In genomic region chr11:70522261-70522612, GRCh38 we compare ENCODE assay signal across 17 cellular contexts.
DNase-seq lines count a peak whose midpoint lies in the region; ATAC-seq, FAIRE-seq and TF ChIP-seq lines count a peak whose summit lies in the region.
"Had no signal": no experiment of that assay in that cellular context is flagged by ENCODE, and none has a peak within 500 bp of the region (broad histone marks: within the 10 kb centered on the region; RNA-seq: fewer than 3 reads in every experiment).

No MANE protein-coding gene starts in this region.

- H3K4me3 Mint-ChIP-seq in progenitor cell of endocrine pancreas (ENCODE audit: low read depth): no peak overlapping the region
- H3K4me3 Mint-ChIP-seq: B cell; CD4-positive, alpha-beta T cell; IgD-negative memory B cell had no signal

- no peak for TF ChIP-seq POLR2A in GM12891 (IDR thresholded peaks at IDR 0.05; ENCODE audit: low read depth, low read length)

- H3K4me1 Mint-ChIP-seq in progenitor cell of endocrine pancreas (ENCODE audit: low read depth): peaks cover 14% of the 10 kb centered on the region
- H3K4me1 Mint-ChIP-seq: B cell had no signal

- H3K27ac ChIP-seq in BLaER1 treated with 17β-estradiol and CSF1 and Interleukin-3, amounts not matched to agents 10 nM and 100 nM: no peak overlapping the region
- H3K27ac ChIP-seq in angular gyrus (ENCODE audit: low read depth, low read length) (peak overlapping the region; percentile 53), neural cell (ENCODE audit: low read length) (no peak overlapping the region)
- H3K27ac ChIP-seq: A549 had no signal

- no peak for ATAC-seq in GM19455 (IDR thresholded peaks at IDR 0.05; ENCODE audit: unreplicated experiment)
- ATAC-seq: A549 had no signal

- TF ChIP-seq EP300 in neural cell (conservative IDR thresholded peaks at IDR 0.05; ENCODE audit: poor library complexity, severe bottlenecking): no peak

- FAIRE-seq in GM12891 (lab: Jason Lieb, UNC): no peak
- FAIRE-seq: A549, GM18507 had no signal

- H3K27me3 ChIP-seq in BLaER1 treated with 17β-estradiol and CSF1 and Interleukin-3, amounts not matched to agents 10 nM and 100 nM: no peaks in the 10 kb centered on the region
- no peaks in the 10 kb centered on the region for H3K27me3 ChIP-seq in neural cell (ENCODE audit: insufficient read depth, low read depth, low read length)

- H3K79me2 ChIP-seq in neural cell (replicated peaks; ENCODE audit: insufficient read depth, low read length): peaks cover 4% of the 10 kb centered on the region

- H3K4me3 ChIP-seq in BLaER1 treated with 17β-estradiol and CSF1 and Interleukin-3, amounts not matched to agents 10 nM and 100 nM: no peak overlapping the region
- peak overlapping the region; percentile 26 for H3K4me3 ChIP-seq in neural cell (ENCODE audit: low read length)
- H3K4me3 ChIP-seq: A549 had no signal

- H3K9me3 ChIP-seq in BLaER1 treated with 17β-estradiol and CSF1 and Interleukin-3, amounts not matched to agents 10 nM and 100 nM (replicated peaks in 1 of 11): peaks cover 0 to 5% (median 0%) of the 10 kb centered on the region in 11 experiments; a peak in 1 of 22 replicates
- H3K9me3 ChIP-seq in neural cell (ENCODE audit: low read length): no peaks in the 10 kb centered on the region
- H3K9me3 ChIP-seq: A549, SK-N-SH had no signal

- TF ChIP-seq RAD21 in neural cell (conservative IDR thresholded peaks at IDR 0.05): no peak

- no peaks in the 10 kb centered on the region for H3K27me3 Mint-ChIP-seq in progenitor cell of endocrine pancreas

- DNase-seq in progenitor cell of endocrine pancreas (ENCODE audit: low spot score, unreplicated experiment) (no peak), HuH-7 (ENCODE audit: low spot score) (no peak), GF-D8 (lab: John Stamatoyannopoulos, UW) (no peak), GM12891 (ENCODE audit: insufficient read length, low spot score) (no peak)
- DNase-seq: CD4-positive, alpha-beta T cell; Kasumi-1; NK-92 treated with Interleukin-12 subunit alpha and Interleukin-12 subunit beta, amount 100 ng/mL, for 24 hours; SIG-M5 had no signal

- H3K4me2 ChIP-seq in BLaER1 treated with 17β-estradiol and CSF1 and Interleukin-3, amounts not matched to agents 10 nM and 100 nM: peak overlapping the region in 8 of 11 experiments; percentile 30 to 59 (median 44); a peak in 13 of 22 replicates
- H3K4me2 ChIP-seq in neural cell (ENCODE audit: low read length): no peak overlapping the region
- H3K4me2 ChIP-seq: A549, SK-N-SH had no signal

- H3K36me3 Mint-ChIP-seq in progenitor cell of endocrine pancreas (ENCODE audit: insufficient read depth): no peaks in the 10 kb centered on the region
- H3K36me3 Mint-ChIP-seq: IgD-negative memory B cell had no signal

- no peaks in the 10 kb centered on the region for H3F3A ChIP-seq in neural cell (ENCODE audit: insufficient read depth, low read length, poor library complexity, severe bottlenecking)

- no peak overlapping the region for H3K9ac ChIP-seq in BLaER1 treated with 17β-estradiol and CSF1 and Interleukin-3, amounts not matched to agents 10 nM and 100 nM
- H3K9ac ChIP-seq in neural cell (ENCODE audit: low read length): no peak overlapping the region
- H3K9ac ChIP-seq: SK-N-SH had no signal

- peak overlapping the region; percentile 84 for H3K27ac Mint-ChIP-seq in progenitor cell of endocrine pancreas
- H3K27ac Mint-ChIP-seq: B cell; CD4-positive, alpha-beta T cell; IgD-negative memory B cell had no signal

- H3K9me3 Mint-ChIP-seq in progenitor cell of endocrine pancreas (ENCODE audit: low read depth): no peaks in the 10 kb centered on the region
- H3K9me3 Mint-ChIP-seq: CD4-positive, alpha-beta T cell; IgD-negative memory B cell had no signal

- H4K20me1 ChIP-seq in BLaER1 treated with 17β-estradiol and CSF1 and Interleukin-3, amounts not matched to agents 10 nM and 100 nM: peaks cover 0 to 13% (median 0%) of the 10 kb centered on the region in 11 experiments; a peak in 4 of 22 replicates
- H4K20me1 ChIP-seq in neural cell (ENCODE audit: insufficient read depth): no peaks in the 10 kb centered on the region

- peaks cover 0 to 43% (median 31%) of the 10 kb centered on the region in 10 experiments; a peak in 16 of 20 replicates for H3K4me1 ChIP-seq in BLaER1 treated with 17β-estradiol and CSF1 and Interleukin-3, amounts not matched to agents 10 nM and 100 nM
- H3K4me1 ChIP-seq: A549 had no signal

- H2AFZ ChIP-seq in neural cell (ENCODE audit: low read depth, low read length): no peak overlapping the region

- no peaks in the 10 kb centered on the region for H3K36me3 ChIP-seq in BLaER1 treated with 17β-estradiol and CSF1 and Interleukin-3, amounts not matched to agents 10 nM and 100 nM
- H3K36me3 ChIP-seq in neural cell (ENCODE audit: insufficient read depth, low read length): no peaks in the 10 kb centered on the region

- H3K9me2 ChIP-seq in neural cell (ENCODE audit: insufficient read depth, low read length): no peaks in the 10 kb centered on the region
- H3K9me2 ChIP-seq: SK-N-SH had no signal

- no peak for TF ChIP-seq CTCF in neural cell (IDR thresholded peaks at IDR 0.05; ENCODE audit: poor library complexity, severe bottlenecking)
- TF ChIP-seq CTCF in progenitor cell of endocrine pancreas (IDR thresholded peaks at IDR 0.05; ENCODE audit: unreplicated experiment): no peak

TF ChIP-seq in neural cell, 6 proteins besides CTCF, POLR2A, EP300 and RAD21:
- TF ChIP-seq SMC3 (conservative IDR thresholded peaks at IDR 0.05; ENCODE audit: poor library complexity): no peak
- no peak for TF ChIP-seq TAF1 (IDR thresholded peaks at IDR 0.05; ENCODE audit: low read depth)
- no peak for TF ChIP-seq EZH2 (IDR thresholded peaks at IDR 0.05; ENCODE audit: borderline replicate concordance, insufficient read depth, low read length, poor library complexity, severe bottlenecking)
- TF ChIP-seq, protein P1, sequence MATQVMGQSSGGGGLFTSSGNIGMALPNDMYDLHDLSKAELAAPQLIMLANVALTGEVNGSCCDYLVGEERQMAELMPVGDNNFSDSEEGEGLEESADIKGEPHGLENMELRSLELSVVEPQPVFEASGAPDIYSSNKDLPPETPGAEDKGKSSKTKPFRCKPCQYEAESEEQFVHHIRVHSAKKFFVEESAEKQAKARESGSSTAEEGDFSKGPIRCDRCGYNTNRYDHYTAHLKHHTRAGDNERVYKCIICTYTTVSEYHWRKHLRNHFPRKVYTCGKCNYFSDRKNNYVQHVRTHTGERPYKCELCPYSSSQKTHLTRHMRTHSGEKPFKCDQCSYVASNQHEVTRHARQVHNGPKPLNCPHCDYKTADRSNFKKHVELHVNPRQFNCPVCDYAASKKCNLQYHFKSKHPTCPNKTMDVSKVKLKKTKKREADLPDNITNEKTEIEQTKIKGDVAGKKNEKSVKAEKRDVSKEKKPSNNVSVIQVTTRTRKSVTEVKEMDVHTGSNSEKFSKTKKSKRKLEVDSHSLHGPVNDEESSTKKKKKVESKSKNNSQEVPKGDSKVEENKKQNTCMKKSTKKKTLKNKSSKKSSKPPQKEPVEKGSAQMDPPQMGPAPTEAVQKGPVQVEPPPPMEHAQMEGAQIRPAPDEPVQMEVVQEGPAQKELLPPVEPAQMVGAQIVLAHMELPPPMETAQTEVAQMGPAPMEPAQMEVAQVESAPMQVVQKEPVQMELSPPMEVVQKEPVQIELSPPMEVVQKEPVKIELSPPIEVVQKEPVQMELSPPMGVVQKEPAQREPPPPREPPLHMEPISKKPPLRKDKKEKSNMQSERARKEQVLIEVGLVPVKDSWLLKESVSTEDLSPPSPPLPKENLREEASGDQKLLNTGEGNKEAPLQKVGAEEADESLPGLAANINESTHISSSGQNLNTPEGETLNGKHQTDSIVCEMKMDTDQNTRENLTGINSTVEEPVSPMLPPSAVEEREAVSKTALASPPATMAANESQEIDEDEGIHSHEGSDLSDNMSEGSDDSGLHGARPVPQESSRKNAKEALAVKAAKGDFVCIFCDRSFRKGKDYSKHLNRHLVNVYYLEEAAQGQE (IDR thresholded peaks at IDR 0.05; ENCODE audit: borderline replicate concordance): no peak
- TF ChIP-seq MXI1 (conservative IDR thresholded peaks at IDR 0.05; ENCODE audit: poor library complexity, severe bottlenecking): no peak
- no peak for TF ChIP-seq POLR2AphosphoS5 (IDR thresholded peaks at IDR 0.05)
TF ChIP-seq in neural cell: peak in this region for 0.

TF ChIP-seq in GM12891, 5 proteins besides CTCF, POLR2A, EP300 and RAD21:
- TF ChIP-seq SPI1 (IDR thresholded peaks at IDR 0.05; ENCODE audit: low read depth, low read length) (no peak), TAF1 (IDR thresholded peaks at IDR 0.05; ENCODE audit: low read depth, low read length) (no peak), PAX5 (IDR thresholded peaks at IDR 0.05; ENCODE audit: insufficient read depth, low read length, severe bottlenecking) (no peak), POU2F2 (IDR thresholded peaks at IDR 0.05; ENCODE audit: low read depth, low read length) (no peak), POLR2AphosphoS5 (IDR thresholded peaks at IDR 0.05; ENCODE audit: low read depth, low read length) (no peak)
